ENCODE assay signal across 8 cellular contexts in genomic region chr11:9384535-9385287, GRCh38.
DNase-seq lines count a peak whose midpoint lies in the region; ATAC-seq lines count a peak whose summit lies in the region.

Gene IPO7 (plus strand): TSS chr11:9384652. CDS start chr11:9384764, 112 bp downstream.

- DNase-seq in AML-193 (lab: John Stamatoyannopoulos, UW) (peak; percentile 81 to 86), NCI-H510A (lab: John Stamatoyannopoulos, UW) (peak; percentile 60), left kidney (ENCODE audit: low read depth, low spot score) (peak; percentile 97)
- peak; percentile 86 to 89 for DNase-seq in activated CD4-positive, alpha-beta T cell treated with anti-CD3 and anti-CD28 coated beads for 4 hours
- peak; percentile 89 to 91 for DNase-seq in stimulated activated CD4-positive, alpha-beta T cell treated with anti-CD3 and anti-CD28 coated beads, Interleukin-2, amount 100 ng/mL, for 24 hours

- H3K27ac ChIP-seq in cingulate gyrus (ENCODE audit: low read depth, low read length), result peak within 1 kb of the TSS; percentile 84

- ATAC-seq in GM19025 (IDR thresholded peaks at IDR 0.05; ENCODE audit: low read depth, unreplicated experiment) (peak; percentile 92), HG03342 (IDR thresholded peaks at IDR 0.05; ENCODE audit: unreplicated experiment) (peak; percentile 92)

Comparison
In these comparisons a context has a peak if more than half of its experiments do, and no peak if none do; other contexts are left out.
1. Peak in every context shown above with its lines: DNase-seq, ATAC-seq and H3K27ac ChIP-seq.